Comparison of ENCODE assay signal across 8 cellular contexts in the genomic region with DNA sequence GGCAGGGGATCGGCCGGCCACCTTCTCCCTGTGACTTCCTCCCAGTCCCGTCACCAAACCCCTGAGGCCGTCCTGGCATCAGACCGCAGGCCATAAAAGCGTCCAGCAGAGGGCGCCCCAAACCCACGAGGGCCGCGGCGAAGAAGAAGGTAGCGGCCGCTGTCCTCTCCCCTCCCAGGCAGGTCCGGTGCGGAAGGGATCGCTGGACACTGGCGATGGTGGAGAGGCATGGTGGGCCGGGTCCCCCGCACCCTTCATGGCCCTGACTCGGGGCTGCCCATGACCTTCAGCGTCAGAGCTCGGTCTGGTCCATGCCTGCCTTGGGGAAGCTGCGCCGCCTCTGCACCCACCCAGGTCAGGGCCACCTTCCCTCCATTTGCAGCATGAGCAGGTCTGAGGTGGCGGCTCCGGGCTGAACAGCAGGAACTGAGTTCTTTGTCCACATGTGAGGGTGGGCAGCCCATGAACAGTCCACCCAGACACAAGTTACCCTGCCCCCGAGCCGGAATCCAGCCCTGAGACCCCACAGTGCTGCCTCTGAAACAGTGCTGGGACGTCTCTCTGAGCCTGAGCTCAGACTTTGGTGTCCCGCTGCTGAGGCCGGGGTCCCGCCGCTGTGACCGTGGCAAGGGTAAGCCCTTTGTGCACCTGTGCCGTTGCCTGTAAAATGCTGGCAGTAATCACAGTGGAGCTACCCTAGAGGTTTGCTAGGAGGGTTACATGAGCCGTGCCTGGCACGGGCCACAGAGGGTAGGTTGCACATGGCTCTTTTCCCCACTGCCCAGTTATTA. TPM values are rescaled to one million over a fixed set of nuclear protein-coding genes. Genes with fewer than 3 reads are reported as not detected.
DNase-seq lines count a peak whose midpoint lies in the region; ATAC-seq and TF ChIP-seq lines count a peak whose summit lies in the region.

No MANE protein-coding gene starts in this region.

- H4K20me1 ChIP-seq in DOHH2 (ENCODE audit: control insufficient read depth, insufficient read depth, low read depth, low read length), result no peaks in the 10 kb centered on the region

- POLR2A ChIA-PET in HEK293 (lab: Yijun Ruan, JAX), result interaction anchor here (0.6 kb wide), 1 partner anchor 403 kb away, joined by 5 read pairs; no protein-coding TSS in a partner anchor

- peak; percentile 91 for ATAC-seq in activated naive CD8-positive, alpha-beta T cell treated with anti-CD3 and anti-CD28 coated beads, Interleukin-2, amount 50 U/mL, for 24 hours
- peak; percentile 90 to 93 for ATAC-seq in left cardiac atrium

- H3K9me3 Mint-ChIP-seq in activated naive CD8-positive, alpha-beta T cell treated with anti-CD3 and anti-CD28 coated beads, Interleukin-2, amount 50 U/mL, for 24 hours, result no peaks in the 10 kb centered on the region

- WGBS in prostate gland, result 30% methylated on average over 33 of the region's 37 CpGs

- peak; percentile 1 for DNase-seq in NCI-H1048 (lab: John Stamatoyannopoulos, UW)
- peak; percentile 73 for DNase-seq in SW480 (ENCODE audit: low spot score)
- peak; percentile 90 for DNase-seq in activated naive CD8-positive, alpha-beta T cell treated with anti-CD3 and anti-CD28 coated beads, Interleukin-2, amount 50 U/mL, for 24 hours
- peak; percentile 88 for DNase-seq in left cardiac atrium
- peak; percentile 82 for DNase-seq in prostate gland (ENCODE audit: low spot score)
- peak; percentile 90 for DNase-seq in ureter (ENCODE audit: low spot score)

- H3K27me3 ChIP-seq in DOHH2 (ENCODE audit: control insufficient read depth, low read length) (peaks cover 11% of the 10 kb centered on the region; the same call in 1 of the 2 replicates), prostate gland (replicated peaks; ENCODE audit: insufficient read depth) (no peaks in the 10 kb centered on the region)

- no peak overlapping the region for H3K4me3 Mint-ChIP-seq in activated naive CD8-positive, alpha-beta T cell treated with anti-CD3 and anti-CD28 coated beads, Interleukin-2, amount 50 U/mL, for 24 hours

- H3K9me3 ChIP-seq in DOHH2 (ENCODE audit: control insufficient read depth, insufficient read depth, low read length), result no peaks in the 10 kb centered on the region
- no peaks in the 10 kb centered on the region for H3K9me3 ChIP-seq in HEK293 (ENCODE audit: control insufficient read depth, insufficient read depth, low read depth, low read length)
- H3K9me3 ChIP-seq in prostate gland, result peaks cover 6% of the 10 kb centered on the region

- TF ChIP-seq CTCF in DOHH2 (IDR thresholded peaks at IDR 0.05; ENCODE audit: low read depth, low read length, poor library complexity, severe bottlenecking) (peak; percentile 94), HEK293 (tag by site-specific recombination; IDR thresholded peaks at IDR 0.05) (peak; percentile 97), prostate gland (IDR thresholded peaks at IDR 0.05) (peak; percentile 92 to 98 (median 96))

- no peaks in the 10 kb centered on the region for H3K36me3 Mint-ChIP-seq in activated naive CD8-positive, alpha-beta T cell treated with anti-CD3 and anti-CD28 coated beads, Interleukin-2, amount 50 U/mL, for 24 hours (ENCODE audit: low read depth)

- CTCF ChIA-PET in HEK293 (lab: Yijun Ruan, JAX), result interaction anchor here (0.5 to 1.9 kb wide), 19 partner anchors 10 to 894 kb away, joined by 3 to 10 read pairs (median 4); no protein-coding TSS in a partner anchor

- no peak overlapping the region for H3K27ac ChIP-seq in DOHH2 (ENCODE audit: low read depth, low read length)
- no peak overlapping the region for H3K27ac ChIP-seq in HEK293 (ENCODE audit: extremely low read depth, low read depth, low read length)
- no peak overlapping the region for H3K27ac ChIP-seq in prostate gland

- TF ChIP-seq POLR2A in prostate gland (IDR thresholded peaks at IDR 0.05), result no peak

- no peaks in the 10 kb centered on the region for H3F3A ChIP-seq in DOHH2 (ENCODE audit: control insufficient read depth, insufficient read depth)

- H3K27ac Mint-ChIP-seq in activated naive CD8-positive, alpha-beta T cell treated with anti-CD3 and anti-CD28 coated beads, Interleukin-2, amount 50 U/mL, for 24 hours, result no peak overlapping the region

- peaks cover 2% of the 10 kb centered on the region for H3K27me3 Mint-ChIP-seq in activated naive CD8-positive, alpha-beta T cell treated with anti-CD3 and anti-CD28 coated beads, Interleukin-2, amount 50 U/mL, for 24 hours

- peaks cover 8% of the 10 kb centered on the region; the same call in 1 of the 2 replicates for H3K4me1 ChIP-seq in DOHH2 (ENCODE audit: control insufficient read depth, low read length)
- no peaks in the 10 kb centered on the region; the same call in 1 of the 2 replicates for H3K4me1 ChIP-seq in HEK293 (ENCODE audit: control insufficient read depth, insufficient read depth, low read length)
- H3K4me1 ChIP-seq in prostate gland (replicated peaks), result no peaks in the 10 kb centered on the region

- no peaks in the 10 kb centered on the region for H3K9me2 ChIP-seq in DOHH2 (replicated peaks; ENCODE audit: control insufficient read depth, low read length)

- peaks cover 2% of the 10 kb centered on the region for H3K4me1 Mint-ChIP-seq in activated naive CD8-positive, alpha-beta T cell treated with anti-CD3 and anti-CD28 coated beads, Interleukin-2, amount 50 U/mL, for 24 hours

- no peaks in the 10 kb centered on the region for H3K79me2 ChIP-seq in DOHH2 (ENCODE audit: control insufficient read depth, low read length)

- peak overlapping the region; percentile 42 for H3K4me3 ChIP-seq in DOHH2 (ENCODE audit: low read length)
- H3K4me3 ChIP-seq in HEK293 (ENCODE audit: low read depth, low read length), result peak overlapping the region; percentile 27
- no peak overlapping the region for H3K4me3 ChIP-seq in prostate gland

- intact Hi-C loops in left cardiac atrium (cut with DNase I), result loop anchor here (1.0 to 5.0 kb wide), 3 partner anchors 319 to 334 kb away; no protein-coding TSS in a partner anchor
- intact Hi-C loops in prostate gland (cut with DNase I), result loop anchor here (2.0 to 5.0 kb wide), 2 partner anchors 319 to 334 kb away; no protein-coding TSS in a partner anchor

- peak overlapping the region; percentile 55 for H3K4me2 ChIP-seq in DOHH2 (ENCODE audit: low read length)

- H3K36me3 ChIP-seq in DOHH2 (ENCODE audit: control insufficient read depth, low read length) (no peaks in the 10 kb centered on the region), HEK293 (ENCODE audit: control insufficient read depth in 2 of 2, insufficient read depth in 1 of 2, low read length in 2 of 2) (no peaks in the 10 kb centered on the region), prostate gland (no peaks in the 10 kb centered on the region)

TF ChIP-seq in HEK293, 187 proteins besides CTCF, POLR2A, EP300 and RAD21 (continues in another document):
- TF ChIP-seq ZNF335 (tag by site-specific recombination; conservative IDR thresholded peaks at IDR 0.05) (no peak), ZFP69B (tag by site-specific recombination; IDR thresholded peaks at IDR 0.05) (no peak), FEZF1 (tag by site-specific recombination; IDR thresholded peaks at IDR 0.05) (no peak), ZNF530 (tag by site-specific recombination; IDR thresholded peaks at IDR 0.05; ENCODE audit: low read depth) (no peak), KLF7 (tag by site-specific recombination; IDR thresholded peaks at IDR 0.05; ENCODE audit: borderline replicate concordance) (no peak), ZNF341 (tag by site-specific recombination; IDR thresholded peaks at IDR 0.05; ENCODE audit: low read depth) (no peak), ZFP3 (tag by site-specific recombination; IDR thresholded peaks at IDR 0.05; ENCODE audit: low read depth) (no peak), MYNN (tag by site-specific recombination; IDR thresholded peaks at IDR 0.05; ENCODE audit: borderline replicate concordance) (no peak), SETDB1 (IDR thresholded peaks at IDR 0.05; ENCODE audit: insufficient read length, low read length) (no peak), ZNF214 (tag by site-specific recombination; IDR thresholded peaks at IDR 0.05; ENCODE audit: borderline replicate concordance) (no peak), ZNF362 (tag by site-specific recombination; IDR thresholded peaks at IDR 0.05) (no peak), ZNF660 (tag by site-specific recombination; IDR thresholded peaks at IDR 0.05) (peak; percentile 58; the same call in 1 of the 2 replicates), ZNF521 (tag by site-specific recombination; IDR thresholded peaks at IDR 0.05) (no peak), ZNF837 (tag by site-specific recombination; IDR thresholded peaks at IDR 0.05) (no peak), ZNF501 (tag by site-specific recombination; IDR thresholded peaks at IDR 0.05) (no peak), SCRT1 (tag by site-specific recombination; IDR thresholded peaks at IDR 0.05; ENCODE audit: borderline replicate concordance) (no peak), ZBTB20 (tag by site-specific recombination; IDR thresholded peaks at IDR 0.05) (0 out of 2 replicates have a peak, but pooled peaks have one; percentile 12), ZNF473 (tag by site-specific recombination; IDR thresholded peaks at IDR 0.05) (no peak), ZNF266 (tag by site-specific recombination; IDR thresholded peaks at IDR 0.05; ENCODE audit: low read depth) (no peak), ZNF423 (tag by site-specific recombination; IDR thresholded peaks at IDR 0.05) (no peak)
- TF ChIP-seq, protein P1, sequence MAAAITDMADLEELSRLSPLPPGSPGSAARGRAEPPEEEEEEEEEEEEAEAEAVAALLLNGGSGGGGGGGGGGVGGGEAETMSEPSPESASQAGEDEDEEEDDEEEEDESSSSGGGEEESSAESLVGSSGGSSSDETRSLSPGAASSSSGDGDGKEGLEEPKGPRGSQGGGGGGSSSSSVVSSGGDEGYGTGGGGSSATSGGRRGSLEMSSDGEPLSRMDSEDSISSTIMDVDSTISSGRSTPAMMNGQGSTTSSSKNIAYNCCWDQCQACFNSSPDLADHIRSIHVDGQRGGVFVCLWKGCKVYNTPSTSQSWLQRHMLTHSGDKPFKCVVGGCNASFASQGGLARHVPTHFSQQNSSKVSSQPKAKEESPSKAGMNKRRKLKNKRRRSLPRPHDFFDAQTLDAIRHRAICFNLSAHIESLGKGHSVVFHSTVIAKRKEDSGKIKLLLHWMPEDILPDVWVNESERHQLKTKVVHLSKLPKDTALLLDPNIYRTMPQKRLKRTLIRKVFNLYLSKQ (tag by site-specific recombination; IDR thresholded peaks at IDR 0.05; ENCODE audit: borderline replicate concordance), result no peak

RNA-seq across cellular contexts. Expression of gene CMIP, which starts 40.8 kb away (rescaled TPM):
- total RNA-seq in left cardiac atrium, result 10 to 100 TPM; 18.1 to 34.9 TPM
- total RNA-seq in prostate gland, result 10 to 100 TPM; 30.1 to 95.1 TPM
- 98.0 TPM for total RNA-seq in ureter

Comparison
In these comparisons a context has a peak if more than half of its experiments do, and no peak if none do; other contexts are left out.
1. H3K4me3 ChIP-seq: peak in DOHH2 (single experiment) and HEK293 (single experiment); none in prostate gland (0 of 2).
2. DNase-seq: peak in every context shown above with its lines; median percentile 90 in activated naive CD8-positive, alpha-beta T cell treated with anti-CD3 and anti-CD28 coated beads, Interleukin-2, amount 50 U/mL, for 24 hours; 90 in ureter; 88 in left cardiac atrium; 82 in prostate gland; 73 in SW480; 1 in NCI-H1048.
3. Peak in every context shown above with its lines, with median percentiles within 50 percentile points of each other: CTCF ChIP-seq.